25 cellular contexts compared by ENCODE assay signal in genomic region chr1:221621683-221622082, GRCh38.
"Had no signal": no experiment of that assay in that cellular context is flagged by ENCODE, and none has a peak within 500 bp of the region (broad histone marks: within the 10 kb centered on the region; RNA-seq: fewer than 3 reads in every experiment).

No MANE protein-coding gene starts in this region.

- H3K9me3 ChIP-seq: lower lobe of right lung, ovary, right atrium auricular region, stomach, testis, thyroid gland, transverse colon, upper lobe of left lung, vagina had no signal

- DNase-seq: islet precursor cell; left ventricle myocardium superior; lower lobe of right lung; mammary epithelial cell; mesendoderm; naive B cell; ovary; stimulated activated CD4-positive, alpha-beta T cell treated with anti-CD3 and anti-CD28 coated beads, Interleukin-12 subunit alpha, Interleukin-12 subunit beta, amount 100 ng/mL, for 4 hours; stimulated activated CD4-positive, alpha-beta T cell treated with anti-CD3 and anti-CD28 coated beads, Interleukin-15, amount 100 ng/mL, for 24 hours; stimulated activated CD4-positive, alpha-beta T cell treated with anti-CD3 and anti-CD28 coated beads, Interleukin-2, amount 100 ng/mL, for 24 hours; stimulated activated CD4-positive, alpha-beta T cell treated with anti-CD3 and anti-CD28 coated beads, Interleukin-4, amount 100 ng/mL, for 1 hour; stimulated activated naive B cell treated with anti-CD40 and anti-IgM and Interleukin-4, amounts not matched to agents 10 μg/mL and 1 μg/mL and 100 μg/mL, for 72 hours; stimulated activated naive CD8-positive, alpha-beta T cell treated with anti-CD3 and anti-CD28 coated beads, Interleukin-15, Interleukin-2, amounts not matched to agents 100 U/mL and 50 U/mL, for 24 hours; stomach; thyroid gland; transverse colon; upper lobe of left lung had no signal

- H3K4me2 ChIP-seq: hepatocyte had no signal

- H3K79me2 ChIP-seq: hepatocyte had no signal

- H3K4me3 Mint-ChIP-seq: mesothelial cell of epicardium; naive B cell; natural killer cell treated with Interleukin-12 subunit alpha and Interleukin-12 subunit beta and Interleukin-15 and Interleukin-18, amount 100 ng/mL, for 72 hours; stimulated activated naive B cell treated with anti-CD40 and anti-IgM and Interleukin-4, amounts not matched to agents 10 μg/mL and 1 μg/mL and 100 μg/mL, for 72 hours had no signal

- H3K27me3 ChIP-seq: hepatocyte, ovary, right atrium auricular region, stomach, testis, thyroid gland, transverse colon, upper lobe of left lung, vagina had no signal

- H3K36me3 Mint-ChIP-seq: mesothelial cell of epicardium, naive B cell had no signal

- H3K27me3 Mint-ChIP-seq: naive B cell; natural killer cell treated with Interleukin-12 subunit alpha and Interleukin-12 subunit beta and Interleukin-15 and Interleukin-18, amount 100 ng/mL, for 72 hours; progenitor cell of endocrine pancreas had no signal

- H3K4me3 ChIP-seq: hepatocyte, lower lobe of right lung, ovary, right atrium auricular region, skin epidermis, stomach, testis, thyroid gland, transverse colon, upper lobe of left lung, vagina had no signal

- H3K4me1 Mint-ChIP-seq: naive B cell; stimulated activated naive B cell treated with anti-CD40 and anti-IgM and Interleukin-4, amounts not matched to agents 10 μg/mL and 1 μg/mL and 100 μg/mL, for 72 hours had no signal

- H3K27ac Mint-ChIP-seq: mesothelial cell of epicardium; naive B cell; natural killer cell treated with Interleukin-12 subunit alpha and Interleukin-12 subunit beta and Interleukin-15 and Interleukin-18, amount 100 ng/mL, for 72 hours; progenitor cell of endocrine pancreas; stimulated activated naive B cell treated with anti-CD40 and anti-IgM and Interleukin-4, amounts not matched to agents 10 μg/mL and 1 μg/mL and 100 μg/mL, for 72 hours had no signal

- ATAC-seq: left ventricle myocardium superior; lower lobe of right lung; natural killer cell treated with Interleukin-12 subunit alpha and Interleukin-12 subunit beta and Interleukin-15 and Interleukin-18, amount 100 ng/mL, for 72 hours; stimulated activated naive B cell treated with anti-CD40 and anti-IgM and Interleukin-4, amounts not matched to agents 10 μg/mL and 1 μg/mL and 100 μg/mL, for 72 hours; stimulated activated naive CD8-positive, alpha-beta T cell treated with anti-CD3 and anti-CD28 coated beads, Interleukin-15, Interleukin-2, amounts not matched to agents 100 U/mL and 50 U/mL, for 24 hours had no signal

- H3K36me3 ChIP-seq: lower lobe of right lung, ovary, right atrium auricular region, stomach, thyroid gland, transverse colon, upper lobe of left lung, vagina had no signal

- H3K27ac ChIP-seq: hepatocyte, lower lobe of right lung, ovary, right atrium auricular region, stomach, testis, thyroid gland, transverse colon, upper lobe of left lung, vagina had no signal

- H2AFZ ChIP-seq: hepatocyte had no signal

- H3K4me1 ChIP-seq: lower lobe of right lung, right atrium auricular region, stomach, thyroid gland, transverse colon, upper lobe of left lung, vagina had no signal
